Comparison of ENCODE assay signal across 1 cellular context in the genomic region with DNA sequence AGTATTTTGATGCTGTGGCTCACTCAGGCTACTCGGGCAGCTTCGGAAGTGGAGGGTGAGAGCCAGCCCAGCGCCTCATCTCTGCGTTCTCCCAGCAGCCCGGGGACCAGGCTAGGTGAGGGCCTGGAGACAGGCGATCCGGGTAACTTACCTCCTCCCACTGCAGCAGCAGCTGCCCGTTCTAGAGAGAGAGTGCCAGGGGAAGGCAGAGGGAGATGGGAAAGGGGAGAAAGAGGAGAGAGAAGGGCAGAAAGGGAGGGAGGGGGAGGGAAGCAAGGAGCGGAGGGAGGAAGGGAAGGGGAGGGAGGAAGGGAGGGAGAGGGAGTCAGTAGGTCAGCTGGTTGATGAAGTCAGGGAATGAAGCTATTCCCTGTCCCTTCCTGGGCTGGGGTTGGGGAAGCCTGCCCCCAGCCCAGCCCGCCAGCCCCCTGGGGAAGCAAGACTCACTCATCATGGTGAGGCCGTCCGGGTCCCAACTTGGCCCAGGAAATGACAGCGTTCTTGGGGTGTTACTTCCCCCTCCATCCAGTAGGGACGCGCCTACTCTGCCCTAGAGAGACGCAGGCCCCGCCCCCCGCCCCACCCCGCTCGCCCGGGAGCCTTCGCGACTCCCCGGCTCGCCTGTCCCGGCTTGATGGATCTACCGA.
TF ChIP-seq lines count a peak whose summit lies in the region.

A gene with protein sequence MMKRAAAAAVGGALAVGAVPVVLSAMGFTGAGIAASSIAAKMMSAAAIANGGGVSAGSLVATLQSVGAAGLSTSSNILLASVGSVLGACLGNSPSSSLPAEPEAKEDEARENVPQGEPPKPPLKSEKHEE (minus strand): TSS at position 494 of the 647 bp plus-strand sequence. CDS start 40 bp downstream, at position 454.

TF ChIP-seq in GM12878, 131 proteins besides CTCF, POLR2A, EP300 and RAD21 (continued from another document and continues in another):
- TF ChIP-seq, protein P1, sequence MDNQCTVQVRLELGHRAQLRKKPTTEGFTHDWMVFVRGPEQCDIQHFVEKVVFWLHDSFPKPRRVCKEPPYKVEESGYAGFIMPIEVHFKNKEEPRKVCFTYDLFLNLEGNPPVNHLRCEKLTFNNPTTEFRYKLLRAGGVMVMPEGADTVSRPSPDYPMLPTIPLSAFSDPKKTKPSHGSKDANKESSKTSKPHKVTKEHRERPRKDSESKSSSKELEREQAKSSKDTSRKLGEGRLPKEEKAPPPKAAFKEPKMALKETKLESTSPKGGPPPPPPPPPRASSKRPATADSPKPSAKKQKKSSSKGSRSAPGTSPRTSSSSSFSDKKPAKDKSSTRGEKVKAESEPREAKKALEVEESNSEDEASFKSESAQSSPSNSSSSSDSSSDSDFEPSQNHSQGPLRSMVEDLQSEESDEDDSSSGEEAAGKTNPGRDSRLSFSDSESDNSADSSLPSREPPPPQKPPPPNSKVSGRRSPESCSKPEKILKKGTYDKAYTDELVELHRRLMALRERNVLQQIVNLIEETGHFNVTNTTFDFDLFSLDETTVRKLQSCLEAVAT (IDR thresholded peaks at IDR 0.05), result no peak
- TF ChIP-seq SREBF1 (IDR thresholded peaks at IDR 0.05; ENCODE audit: low read length), result no peak
- TF ChIP-seq EZH2 (IDR thresholded peaks at IDR 0.05; ENCODE audit: borderline replicate concordance, control insufficient read depth, low read depth, low read length), result no peak
- TF ChIP-seq, protein P2, sequence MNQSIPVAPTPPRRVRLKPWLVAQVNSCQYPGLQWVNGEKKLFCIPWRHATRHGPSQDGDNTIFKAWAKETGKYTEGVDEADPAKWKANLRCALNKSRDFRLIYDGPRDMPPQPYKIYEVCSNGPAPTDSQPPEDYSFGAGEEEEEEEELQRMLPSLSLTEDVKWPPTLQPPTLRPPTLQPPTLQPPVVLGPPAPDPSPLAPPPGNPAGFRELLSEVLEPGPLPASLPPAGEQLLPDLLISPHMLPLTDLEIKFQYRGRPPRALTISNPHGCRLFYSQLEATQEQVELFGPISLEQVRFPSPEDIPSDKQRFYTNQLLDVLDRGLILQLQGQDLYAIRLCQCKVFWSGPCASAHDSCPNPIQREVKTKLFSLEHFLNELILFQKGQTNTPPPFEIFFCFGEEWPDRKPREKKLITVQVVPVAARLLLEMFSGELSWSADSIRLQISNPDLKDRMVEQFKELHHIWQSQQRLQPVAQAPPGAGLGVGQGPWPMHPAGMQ (IDR thresholded peaks at IDR 0.05; ENCODE audit: borderline replicate concordance), result no peak
- TF ChIP-seq PKNOX1 (IDR thresholded peaks at IDR 0.05), result no peak
- no peak for TF ChIP-seq CREM (IDR thresholded peaks at IDR 0.05; ENCODE audit: low read depth)
- TF ChIP-seq NFIC (IDR thresholded peaks at IDR 0.05; ENCODE audit: low read depth, low read length), result no peak
- no peak for TF ChIP-seq ZNF622 (IDR thresholded peaks at IDR 0.05)
- TF ChIP-seq, protein P3, sequence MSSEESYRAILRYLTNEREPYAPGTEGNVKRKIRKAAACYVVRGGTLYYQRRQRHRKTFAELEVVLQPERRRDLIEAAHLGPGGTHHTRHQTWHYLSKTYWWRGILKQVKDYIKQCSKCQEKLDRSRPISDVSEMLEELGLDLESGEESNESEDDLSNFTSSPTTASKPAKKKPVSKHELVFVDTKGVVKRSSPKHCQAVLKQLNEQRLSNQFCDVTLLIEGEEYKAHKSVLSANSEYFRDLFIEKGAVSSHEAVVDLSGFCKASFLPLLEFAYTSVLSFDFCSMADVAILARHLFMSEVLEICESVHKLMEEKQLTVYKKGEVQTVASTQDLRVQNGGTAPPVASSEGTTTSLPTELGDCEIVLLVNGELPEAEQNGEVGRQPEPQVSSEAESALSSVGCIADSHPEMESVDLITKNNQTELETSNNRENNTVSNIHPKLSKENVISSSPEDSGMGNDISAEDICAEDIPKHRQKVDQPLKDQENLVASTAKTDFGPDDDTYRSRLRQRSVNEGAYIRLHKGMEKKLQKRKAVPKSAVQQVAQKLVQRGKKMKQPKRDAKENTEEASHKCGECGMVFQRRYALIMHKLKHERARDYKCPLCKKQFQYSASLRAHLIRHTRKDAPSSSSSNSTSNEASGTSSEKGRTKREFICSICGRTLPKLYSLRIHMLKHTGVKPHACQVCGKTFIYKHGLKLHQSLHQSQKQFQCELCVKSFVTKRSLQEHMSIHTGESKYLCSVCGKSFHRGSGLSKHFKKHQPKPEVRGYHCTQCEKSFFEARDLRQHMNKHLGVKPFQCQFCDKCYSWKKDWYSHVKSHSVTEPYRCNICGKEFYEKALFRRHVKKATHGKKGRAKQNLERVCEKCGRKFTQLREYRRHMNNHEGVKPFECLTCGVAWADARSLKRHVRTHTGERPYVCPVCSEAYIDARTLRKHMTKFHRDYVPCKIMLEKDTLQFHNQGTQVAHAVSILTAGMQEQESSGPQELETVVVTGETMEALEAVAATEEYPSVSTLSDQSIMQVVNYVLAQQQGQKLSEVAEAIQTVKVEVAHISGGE (CRISPR knock-in tag; IDR thresholded peaks at IDR 0.05), result no peak
- no peak for TF ChIP-seq TARDBP (IDR thresholded peaks at IDR 0.05; ENCODE audit: borderline replicate concordance)
- TF ChIP-seq NBN (IDR thresholded peaks at IDR 0.05), result peak; percentile 15; the same call in 1 of the 2 replicates
- no peak for TF ChIP-seq SREBF2 (IDR thresholded peaks at IDR 0.05; ENCODE audit: low read length)
- TF ChIP-seq ZBTB33 (IDR thresholded peaks at IDR 0.05), result no peak
- TF ChIP-seq MEF2A (IDR thresholded peaks at IDR 0.05; ENCODE audit: insufficient read depth, low read depth, low read length), result no peak
- TF ChIP-seq SUZ12 (IDR thresholded peaks at IDR 0.05; ENCODE audit: unreplicated experiment), result no peak
- TF ChIP-seq STAT3 (IDR thresholded peaks at IDR 0.05; ENCODE audit: low read depth, low read length), result no peak
- peak; percentile 50 to 68; a peak in 2 of 4 replicates for TF ChIP-seq SRF (IDR thresholded peaks at IDR 0.05; ENCODE audit: low read depth in 2 of 2, low read length in 2 of 2)
- no peak for TF ChIP-seq SIX5 (IDR thresholded peaks at IDR 0.05; ENCODE audit: low read depth, low read length, severe bottlenecking)
- TF ChIP-seq E2F8 (IDR thresholded peaks at IDR 0.05; ENCODE audit: low read depth, partially characterized antibody), result no peak
- no peak for TF ChIP-seq ZNF207 (IDR thresholded peaks at IDR 0.05; ENCODE audit: borderline replicate concordance)
- TF ChIP-seq RCOR1 (conservative IDR thresholded peaks at IDR 0.05; ENCODE audit: low read depth, low read length), result no peak
- no peak for TF ChIP-seq SUPT20H (IDR thresholded peaks at IDR 0.05; ENCODE audit: borderline replicate concordance, control insufficient read depth, low read depth, low read length)
- TF ChIP-seq RELA (IDR thresholded peaks at IDR 0.05; ENCODE audit: borderline replicate concordance, partially characterized antibody), result no peak
- no peak for TF ChIP-seq ATF2 (IDR thresholded peaks at IDR 0.05; ENCODE audit: low read length)
- TF ChIP-seq KDM1A (IDR thresholded peaks at IDR 0.05; ENCODE audit: borderline replicate concordance), result no peak
- TF ChIP-seq CHD4 (IDR thresholded peaks at IDR 0.05), result no peak
- TF ChIP-seq ZZZ3 (IDR thresholded peaks at IDR 0.05; ENCODE audit: control insufficient read depth, insufficient read length, low read depth), result no peak
- TF ChIP-seq, protein P4, sequence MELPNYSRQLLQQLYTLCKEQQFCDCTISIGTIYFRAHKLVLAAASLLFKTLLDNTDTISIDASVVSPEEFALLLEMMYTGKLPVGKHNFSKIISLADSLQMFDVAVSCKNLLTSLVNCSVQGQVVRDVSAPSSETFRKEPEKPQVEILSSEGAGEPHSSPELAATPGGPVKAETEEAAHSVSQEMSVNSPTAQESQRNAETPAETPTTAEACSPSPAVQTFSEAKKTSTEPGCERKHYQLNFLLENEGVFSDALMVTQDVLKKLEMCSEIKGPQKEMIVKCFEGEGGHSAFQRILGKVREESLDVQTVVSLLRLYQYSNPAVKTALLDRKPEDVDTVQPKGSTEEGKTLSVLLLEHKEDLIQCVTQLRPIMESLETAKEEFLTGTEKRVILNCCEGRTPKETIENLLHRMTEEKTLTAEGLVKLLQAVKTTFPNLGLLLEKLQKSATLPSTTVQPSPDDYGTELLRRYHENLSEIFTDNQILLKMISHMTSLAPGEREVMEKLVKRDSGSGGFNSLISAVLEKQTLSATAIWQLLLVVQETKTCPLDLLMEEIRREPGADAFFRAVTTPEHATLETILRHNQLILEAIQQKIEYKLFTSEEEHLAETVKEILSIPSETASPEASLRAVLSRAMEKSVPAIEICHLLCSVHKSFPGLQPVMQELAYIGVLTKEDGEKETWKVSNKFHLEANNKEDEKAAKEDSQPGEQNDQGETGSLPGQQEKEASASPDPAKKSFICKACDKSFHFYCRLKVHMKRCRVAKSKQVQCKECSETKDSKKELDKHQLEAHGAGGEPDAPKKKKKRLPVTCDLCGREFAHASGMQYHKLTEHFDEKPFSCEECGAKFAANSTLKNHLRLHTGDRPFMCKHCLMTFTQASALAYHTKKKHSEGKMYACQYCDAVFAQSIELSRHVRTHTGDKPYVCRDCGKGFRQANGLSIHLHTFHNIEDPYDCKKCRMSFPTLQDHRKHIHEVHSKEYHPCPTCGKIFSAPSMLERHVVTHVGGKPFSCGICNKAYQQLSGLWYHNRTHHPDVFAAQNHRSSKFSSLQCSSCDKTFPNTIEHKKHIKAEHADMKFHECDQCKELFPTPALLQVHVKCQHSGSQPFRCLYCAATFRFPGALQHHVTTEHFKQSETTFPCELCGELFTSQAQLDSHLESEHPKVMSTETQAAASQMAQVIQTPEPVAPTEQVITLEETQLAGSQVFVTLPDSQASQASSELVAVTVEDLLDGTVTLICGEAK (IDR thresholded peaks at IDR 0.05; ENCODE audit: borderline replicate concordance), result no peak
- TF ChIP-seq PML (IDR thresholded peaks at IDR 0.05; ENCODE audit: low read length), result no peak
- TF ChIP-seq GATAD2B (conservative IDR thresholded peaks at IDR 0.05; ENCODE audit: low read depth), result no peak
- TF ChIP-seq BRCA1 (IDR thresholded peaks at IDR 0.05; ENCODE audit: low read depth, low read length), result no peak
- TF ChIP-seq POLR2AphosphoS5 (IDR thresholded peaks at IDR 0.05; ENCODE audit: low read length), result peak; percentile 49; the same call in 1 of the 2 replicates
- 0 out of 2 replicates have a peak, but pooled peaks have one; percentile 36 for TF ChIP-seq GABPA (IDR thresholded peaks at IDR 0.05; ENCODE audit: low read depth)
- TF ChIP-seq MTA3 (IDR thresholded peaks at IDR 0.05; ENCODE audit: borderline replicate concordance, low read length), result no peak
- TF ChIP-seq IRF3 (IDR thresholded peaks at IDR 0.05), result no peak
- TF ChIP-seq TCF7 (IDR thresholded peaks at IDR 0.05; ENCODE audit: borderline replicate concordance), result no peak
- no peak for TF ChIP-seq ATF7 (IDR thresholded peaks at IDR 0.05; ENCODE audit: low read depth)
- no peak for TF ChIP-seq MYB (IDR thresholded peaks at IDR 0.05; ENCODE audit: borderline replicate concordance, low read depth, low read length)
